In the genomic region with DNA sequence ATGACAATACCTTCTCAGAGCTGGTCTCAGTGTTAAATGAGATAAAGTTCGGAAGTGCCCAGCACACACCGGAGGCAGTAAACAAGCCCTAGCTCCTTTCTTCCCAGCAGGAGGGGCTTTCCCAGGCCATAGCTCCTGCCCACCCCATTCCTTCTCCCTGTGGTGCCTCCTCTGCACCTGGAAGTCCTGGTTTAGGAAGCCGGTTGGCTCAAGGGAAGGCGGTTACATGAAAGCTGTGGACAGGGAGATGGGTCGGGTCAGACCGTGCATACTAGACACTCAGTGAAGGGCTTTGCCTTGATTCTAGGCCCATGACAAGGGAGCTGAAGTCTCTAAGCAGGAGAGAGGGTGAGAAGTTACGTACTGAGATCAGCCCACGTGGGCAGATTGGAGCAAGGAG, we compare ENCODE assay signal across 31 cellular contexts. TPM values are rescaled to one million over a fixed set of nuclear protein-coding genes. Genes with fewer than 3 reads are reported as not detected.
"Had no signal": no experiment of that assay in that cellular context is flagged by ENCODE, and none has a peak within 500 bp of the region (broad histone marks: within the 10 kb centered on the region; RNA-seq: fewer than 3 reads in every experiment).

No MANE protein-coding gene starts in this region.

- H3K4me1 Mint-ChIP-seq: activated CD4-positive, alpha-beta memory T cell treated with anti-CD3 and anti-CD28 coated beads, Interleukin-2, amount 10 ng/mL, durations not matched to agents 7 days and 5 days; activated CD4-positive, alpha-beta T cell treated with anti-CD3 and anti-CD28 coated beads, Interleukin-2, amount 10 ng/mL, durations not matched to agents 7 days and 5 days; activated T-helper 17 cell treated with anti-CD3 and anti-CD28 coated beads, Interleukin-2, amount 50 U/mL, for 72 hours had no signal

- DNase-seq: activated CD4-positive, alpha-beta memory T cell treated with anti-CD3 and anti-CD28 coated beads, Interleukin-2, amount 10 ng/mL, durations not matched to agents 7 days and 5 days; activated CD4-positive, alpha-beta T cell treated with anti-CD3 and anti-CD28 coated beads for 1 hour; activated CD4-positive, alpha-beta T cell treated with anti-CD3 and anti-CD28 coated beads for 4 hours; activated CD4-positive, alpha-beta T cell treated with anti-CD3 and anti-CD28 coated beads, Interleukin-2, amount 10 ng/mL, durations not matched to agents 7 days and 5 days; activated CD4-positive, alpha-beta T cell treated with anti-CD3 and anti-CD28 coated beads, Interleukin-2, amount 50 U/mL, for 4 hours; activated CD8-positive, alpha-beta memory T cell treated with anti-CD3 and anti-CD28 coated beads, Interleukin-2, amount 50 U/mL, for 48 hours; activated effector memory CD4-positive, alpha-beta T cell treated with Interleukin-2 at 50 U/mL for 16 hours; activated gamma-delta T cell treated with Interleukin-2 at 50 U/mL for 16 hours; activated naive CD4-positive, alpha-beta T cell treated with anti-CD3 and anti-CD28 coated beads, Interleukin-2, amount 50 U/mL, for 16 hours; activated naive CD4-positive, alpha-beta T cell treated with Interleukin-2 at 50 U/mL for 16 hours; activated T-cell treated with anti-CD3 and anti-CD28 coated beads for 4 hours; activated T-cell treated with anti-CD3 and anti-CD28 coated beads, Interleukin-2, amount 50 U/mL, for 4 hours; amniotic stem cell; anterior cingulate cortex; body of pancreas; caudate nucleus; cortex of kidney; dermis blood vessel endothelial cell; effector CD4-positive, alpha-beta T cell; effector memory CD8-positive, alpha-beta T cell; esophagus squamous epithelium; foreskin melanocyte; T-helper 2 cell had no signal

- H3K36me3 ChIP-seq: esophagus squamous epithelium had no signal

- H3K9me3 ChIP-seq: body of pancreas, esophagus squamous epithelium, gastroesophageal sphincter had no signal

- FAIRE-seq: colon, endometrium, endothelial cell of umbilical vein had no signal

- H3K27ac ChIP-seq: body of pancreas, epithelial cell of prostate, esophagus squamous epithelium, gastroesophageal sphincter had no signal

- ATAC-seq: activated T-cell treated with anti-CD3 and anti-CD28 coated beads, Interleukin-2, amount 50 U/mL, for 4 hours; activated T-helper 17 cell treated with anti-CD3 and anti-CD28 coated beads, Interleukin-2, amount 50 U/mL, for 72 hours; body of pancreas; effector memory CD8-positive, alpha-beta T cell; gastroesophageal sphincter had no signal

- H3K27me3 ChIP-seq: body of pancreas, esophagus squamous epithelium, gastroesophageal sphincter had no signal

- H3K27ac Mint-ChIP-seq: activated CD4-positive, alpha-beta memory T cell treated with anti-CD3 and anti-CD28 coated beads, Interleukin-2, amount 10 ng/mL, durations not matched to agents 7 days and 5 days; activated CD4-positive, alpha-beta T cell treated with anti-CD3 and anti-CD28 coated beads, Interleukin-2, amount 10 ng/mL, durations not matched to agents 7 days and 5 days; activated naive CD8-positive, alpha-beta T cell; activated T-helper 17 cell treated with anti-CD3 and anti-CD28 coated beads, Interleukin-2, amount 50 U/mL, for 72 hours; effector memory CD8-positive, alpha-beta T cell had no signal

- H3K4me1 ChIP-seq: body of pancreas, esophagus squamous epithelium had no signal

- H3K4me3 Mint-ChIP-seq: activated CD4-positive, alpha-beta memory T cell treated with anti-CD3 and anti-CD28 coated beads, Interleukin-2, amount 10 ng/mL, durations not matched to agents 7 days and 5 days; activated CD4-positive, alpha-beta T cell treated with anti-CD3 and anti-CD28 coated beads, Interleukin-2, amount 10 ng/mL, durations not matched to agents 7 days and 5 days; activated naive CD8-positive, alpha-beta T cell; activated T-cell treated with anti-CD3 and anti-CD28 coated beads, Interleukin-2, amount 50 U/mL, for 4 hours; activated T-helper 17 cell treated with anti-CD3 and anti-CD28 coated beads, Interleukin-2, amount 50 U/mL, for 72 hours; effector memory CD8-positive, alpha-beta T cell had no signal

- H3K4me3 ChIP-seq: body of pancreas, esophagus squamous epithelium, gastroesophageal sphincter had no signal

- H3K9me3 Mint-ChIP-seq: activated CD4-positive, alpha-beta memory T cell treated with anti-CD3 and anti-CD28 coated beads, Interleukin-2, amount 10 ng/mL, durations not matched to agents 7 days and 5 days; activated CD4-positive, alpha-beta T cell treated with anti-CD3 and anti-CD28 coated beads, Interleukin-2, amount 10 ng/mL, durations not matched to agents 7 days and 5 days; activated T-cell treated with anti-CD3 and anti-CD28 coated beads, Interleukin-2, amount 50 U/mL, for 4 hours; activated T-helper 17 cell treated with anti-CD3 and anti-CD28 coated beads, Interleukin-2, amount 50 U/mL, for 72 hours; effector memory CD8-positive, alpha-beta T cell had no signal

- H3K36me3 Mint-ChIP-seq: activated naive CD8-positive, alpha-beta T cell had no signal

RNA-seq across cellular contexts. Expression of a gene that starts 8.6 kb away (rescaled TPM):
- total RNA-seq: activated CD4-positive, alpha-beta memory T cell treated with anti-CD3 and anti-CD28 coated beads, Interleukin-2, amount 10 ng/mL, durations not matched to agents 7 days and 5 days; activated CD4-positive, alpha-beta T cell treated with anti-CD3 and anti-CD28 coated beads, Interleukin-2, amount 10 ng/mL, durations not matched to agents 7 days and 5 days; activated T-helper 17 cell treated with anti-CD3 and anti-CD28 coated beads, Interleukin-2, amount 50 U/mL, for 72 hours; T-helper 1 cell treated with Interleukin-12 subunit alpha and Interleukin-12 subunit beta and Interleukin-4 antibody, amounts not matched to agents 30 ng/mL and 1 ng/mL, for 36 hours had no signal
